ENCODE assay signal across 1 cellular context in the genomic region with DNA sequence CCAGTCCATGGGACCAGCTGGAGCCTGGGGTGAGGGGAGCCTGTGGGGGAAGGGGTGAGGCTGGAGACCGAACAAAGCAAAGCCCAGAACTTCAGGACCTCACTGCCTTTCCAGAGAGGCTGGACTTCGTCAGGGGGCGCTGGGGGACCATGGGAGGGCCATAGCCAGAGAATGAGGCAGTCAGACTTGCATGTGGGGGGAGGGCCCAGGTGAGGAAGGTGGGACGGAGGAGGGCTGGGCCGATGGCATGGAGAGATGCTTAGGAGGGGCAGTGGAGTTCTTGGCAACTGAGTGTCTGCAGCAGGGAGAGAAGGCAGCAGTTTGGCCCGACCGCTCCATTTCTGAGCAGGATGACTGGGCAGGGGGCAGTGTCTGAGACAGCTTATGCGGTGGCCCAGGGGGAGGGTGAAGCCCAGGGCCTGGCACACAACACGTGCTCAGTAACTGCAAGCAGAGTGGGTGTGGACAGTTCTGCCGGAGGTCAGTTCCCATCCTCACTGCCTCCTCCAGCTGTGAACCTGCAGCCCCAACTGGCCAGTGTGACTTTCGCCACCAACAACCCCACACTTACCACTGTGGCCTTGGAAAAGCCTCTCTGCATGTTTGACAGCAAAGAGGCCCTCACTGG.
TF ChIP-seq lines count a peak whose summit lies in the region.

No MANE protein-coding gene starts in this region.

TF ChIP-seq in HepG2, 621 proteins besides CTCF, POLR2A, EP300 and RAD21 (continued from another document and continues in another):
- TF ChIP-seq ZNF281 (CRISPR knock-in tag; IDR thresholded peaks at IDR 0.05; ENCODE audit: borderline replicate concordance) (peak; percentile 74; the same call in 1 of the 2 replicates), MTF1 (CRISPR knock-in tag; IDR thresholded peaks at IDR 0.05) (no peak), XRCC5 (optimal IDR thresholded peaks at IDR 0.05; ENCODE audit: low read length) (no peak), TBX2 (CRISPR knock-in tag; IDR thresholded peaks at IDR 0.05; ENCODE audit: borderline replicate concordance) (peak; percentile 46; the same call in 1 of the 2 replicates), ZNF101 (CRISPR knock-in tag; IDR thresholded peaks at IDR 0.05; ENCODE audit: borderline replicate concordance, low read depth) (no peak), FLYWCH1 (CRISPR knock-in tag; IDR thresholded peaks at IDR 0.05) (0 out of 2 replicates have a peak, but pooled peaks have one; percentile 4), ZBTB26 (CRISPR knock-in tag; IDR thresholded peaks at IDR 0.05; ENCODE audit: borderline replicate concordance) (0 out of 2 replicates have a peak, but pooled peaks have one; percentile 38), YEATS4 (CRISPR knock-in tag; IDR thresholded peaks at IDR 0.05; ENCODE audit: borderline replicate concordance) (no peak), HNRNPL (IDR thresholded peaks at IDR 0.05; ENCODE audit: low read depth, low read length) (peak; percentile 78), BCL6 (CRISPR knock-in tag; IDR thresholded peaks at IDR 0.05) (peak; percentile 23; the same call in 1 of the 2 replicates), MED1 (CRISPR knock-in tag; IDR thresholded peaks at IDR 0.05) (peak; percentile 31; the same call in 1 of the 2 replicates), ZNF274 (CRISPR knock-in tag; IDR thresholded peaks at IDR 0.05) (peak; percentile 49; the same call in 1 of the 2 replicates), DMAP1 (CRISPR knock-in tag; IDR thresholded peaks at IDR 0.05) (peak; percentile 43; the same call in 1 of the 2 replicates), NCOA1 (CRISPR knock-in tag; IDR thresholded peaks at IDR 0.05) (no peak), NONO (IDR thresholded peaks at IDR 0.05) (no peak), NONO (CRISPR knock-in tag; conservative IDR thresholded peaks at IDR 0.05) (peak; percentile 58; the same call in 1 of the 2 replicates), ZNF292 (CRISPR knock-in tag; IDR thresholded peaks at IDR 0.05; ENCODE audit: borderline replicate concordance, low read depth) (peak; percentile 13; the same call in 1 of the 2 replicates), PREB (CRISPR knock-in tag; IDR thresholded peaks at IDR 0.05) (no peak), ZBED4 (CRISPR knock-in tag; IDR thresholded peaks at IDR 0.05; ENCODE audit: borderline replicate concordance) (0 out of 2 replicates have a peak, but pooled peaks have one; percentile 27), ZNF512 (CRISPR knock-in tag; IDR thresholded peaks at IDR 0.05) (0 out of 2 replicates have a peak, but pooled peaks have one; percentile 31), FOSL1 (CRISPR knock-in tag; IDR thresholded peaks at IDR 0.05; ENCODE audit: borderline replicate concordance) (no peak), ZEB1 (IDR thresholded peaks at IDR 0.05; ENCODE audit: insufficient replicate concordance, low read depth) (peak; percentile 68), ZSCAN21 (CRISPR knock-in tag; IDR thresholded peaks at IDR 0.05; ENCODE audit: borderline replicate concordance) (no peak)
- TF ChIP-seq, protein P1, sequence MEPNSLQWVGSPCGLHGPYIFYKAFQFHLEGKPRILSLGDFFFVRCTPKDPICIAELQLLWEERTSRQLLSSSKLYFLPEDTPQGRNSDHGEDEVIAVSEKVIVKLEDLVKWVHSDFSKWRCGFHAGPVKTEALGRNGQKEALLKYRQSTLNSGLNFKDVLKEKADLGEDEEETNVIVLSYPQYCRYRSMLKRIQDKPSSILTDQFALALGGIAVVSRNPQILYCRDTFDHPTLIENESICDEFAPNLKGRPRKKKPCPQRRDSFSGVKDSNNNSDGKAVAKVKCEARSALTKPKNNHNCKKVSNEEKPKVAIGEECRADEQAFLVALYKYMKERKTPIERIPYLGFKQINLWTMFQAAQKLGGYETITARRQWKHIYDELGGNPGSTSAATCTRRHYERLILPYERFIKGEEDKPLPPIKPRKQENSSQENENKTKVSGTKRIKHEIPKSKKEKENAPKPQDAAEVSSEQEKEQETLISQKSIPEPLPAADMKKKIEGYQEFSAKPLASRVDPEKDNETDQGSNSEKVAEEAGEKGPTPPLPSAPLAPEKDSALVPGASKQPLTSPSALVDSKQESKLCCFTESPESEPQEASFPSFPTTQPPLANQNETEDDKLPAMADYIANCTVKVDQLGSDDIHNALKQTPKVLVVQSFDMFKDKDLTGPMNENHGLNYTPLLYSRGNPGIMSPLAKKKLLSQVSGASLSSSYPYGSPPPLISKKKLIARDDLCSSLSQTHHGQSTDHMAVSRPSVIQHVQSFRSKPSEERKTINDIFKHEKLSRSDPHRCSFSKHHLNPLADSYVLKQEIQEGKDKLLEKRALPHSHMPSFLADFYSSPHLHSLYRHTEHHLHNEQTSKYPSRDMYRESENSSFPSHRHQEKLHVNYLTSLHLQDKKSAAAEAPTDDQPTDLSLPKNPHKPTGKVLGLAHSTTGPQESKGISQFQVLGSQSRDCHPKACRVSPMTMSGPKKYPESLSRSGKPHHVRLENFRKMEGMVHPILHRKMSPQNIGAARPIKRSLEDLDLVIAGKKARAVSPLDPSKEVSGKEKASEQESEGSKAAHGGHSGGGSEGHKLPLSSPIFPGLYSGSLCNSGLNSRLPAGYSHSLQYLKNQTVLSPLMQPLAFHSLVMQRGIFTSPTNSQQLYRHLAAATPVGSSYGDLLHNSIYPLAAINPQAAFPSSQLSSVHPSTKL (CRISPR knock-in tag; IDR thresholded peaks at IDR 0.05) = peak; percentile 25; the same call in 1 of the 2 replicates
- TF ChIP-seq, protein P2, sequence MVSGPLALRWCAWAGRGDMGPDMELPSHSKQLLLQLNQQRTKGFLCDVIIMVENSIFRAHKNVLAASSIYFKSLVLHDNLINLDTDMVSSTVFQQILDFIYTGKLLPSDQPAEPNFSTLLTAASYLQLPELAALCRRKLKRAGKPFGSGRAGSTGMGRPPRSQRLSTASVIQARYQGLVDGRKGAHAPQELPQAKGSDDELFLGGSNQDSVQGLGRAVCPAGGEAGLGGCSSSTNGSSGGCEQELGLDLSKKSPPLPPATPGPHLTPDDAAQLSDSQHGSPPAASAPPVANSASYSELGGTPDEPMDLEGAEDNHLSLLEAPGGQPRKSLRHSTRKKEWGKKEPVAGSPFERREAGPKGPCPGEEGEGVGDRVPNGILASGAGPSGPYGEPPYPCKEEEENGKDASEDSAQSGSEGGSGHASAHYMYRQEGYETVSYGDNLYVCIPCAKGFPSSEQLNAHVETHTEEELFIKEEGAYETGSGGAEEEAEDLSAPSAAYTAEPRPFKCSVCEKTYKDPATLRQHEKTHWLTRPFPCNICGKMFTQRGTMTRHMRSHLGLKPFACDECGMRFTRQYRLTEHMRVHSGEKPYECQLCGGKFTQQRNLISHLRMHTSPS (CRISPR knock-in tag; IDR thresholded peaks at IDR 0.05; ENCODE audit: low read depth) = peak; percentile 84
- TF ChIP-seq, protein P3, sequence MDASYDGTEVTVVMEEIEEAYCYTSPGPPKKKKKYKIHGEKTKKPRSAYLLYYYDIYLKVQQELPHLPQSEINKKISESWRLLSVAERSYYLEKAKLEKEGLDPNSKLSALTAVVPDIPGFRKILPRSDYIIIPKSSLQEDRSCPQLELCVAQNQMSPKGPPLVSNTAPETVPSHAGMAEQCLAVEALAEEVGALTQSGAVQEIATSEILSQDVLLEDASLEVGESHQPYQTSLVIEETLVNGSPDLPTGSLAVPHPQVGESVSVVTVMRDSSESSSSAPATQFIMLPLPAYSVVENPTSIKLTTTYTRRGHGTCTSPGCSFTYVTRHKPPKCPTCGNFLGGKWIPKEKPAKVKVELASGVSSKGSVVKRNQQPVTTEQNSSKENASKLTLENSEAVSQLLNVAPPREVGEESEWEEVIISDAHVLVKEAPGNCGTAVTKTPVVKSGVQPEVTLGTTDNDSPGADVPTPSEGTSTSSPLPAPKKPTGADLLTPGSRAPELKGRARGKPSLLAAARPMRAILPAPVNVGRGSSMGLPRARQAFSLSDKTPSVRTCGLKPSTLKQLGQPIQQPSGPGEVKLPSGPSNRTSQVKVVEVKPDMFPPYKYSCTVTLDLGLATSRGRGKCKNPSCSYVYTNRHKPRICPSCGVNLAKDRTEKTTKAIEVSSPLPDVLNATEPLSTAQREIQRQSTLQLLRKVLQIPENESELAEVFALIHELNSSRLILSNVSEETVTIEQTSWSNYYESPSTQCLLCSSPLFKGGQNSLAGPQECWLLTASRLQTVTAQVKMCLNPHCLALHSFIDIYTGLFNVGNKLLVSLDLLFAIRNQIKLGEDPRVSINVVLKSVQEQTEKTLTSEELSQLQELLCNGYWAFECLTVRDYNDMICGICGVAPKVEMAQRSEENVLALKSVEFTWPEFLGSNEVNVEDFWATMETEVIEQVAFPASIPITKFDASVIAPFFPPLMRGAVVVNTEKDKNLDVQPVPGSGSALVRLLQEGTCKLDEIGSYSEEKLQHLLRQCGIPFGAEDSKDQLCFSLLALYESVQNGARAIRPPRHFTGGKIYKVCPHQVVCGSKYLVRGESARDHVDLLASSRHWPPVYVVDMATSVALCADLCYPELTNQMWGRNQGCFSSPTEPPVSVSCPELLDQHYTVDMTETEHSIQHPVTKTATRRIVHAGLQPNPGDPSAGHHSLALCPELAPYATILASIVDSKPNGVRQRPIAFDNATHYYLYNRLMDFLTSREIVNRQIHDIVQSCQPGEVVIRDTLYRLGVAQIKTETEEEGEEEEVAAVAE (CRISPR knock-in tag; IDR thresholded peaks at IDR 0.05; ENCODE audit: borderline replicate concordance) = 0 out of 2 replicates have a peak, but pooled peaks have one; percentile 38
- TF ChIP-seq, protein P4, sequence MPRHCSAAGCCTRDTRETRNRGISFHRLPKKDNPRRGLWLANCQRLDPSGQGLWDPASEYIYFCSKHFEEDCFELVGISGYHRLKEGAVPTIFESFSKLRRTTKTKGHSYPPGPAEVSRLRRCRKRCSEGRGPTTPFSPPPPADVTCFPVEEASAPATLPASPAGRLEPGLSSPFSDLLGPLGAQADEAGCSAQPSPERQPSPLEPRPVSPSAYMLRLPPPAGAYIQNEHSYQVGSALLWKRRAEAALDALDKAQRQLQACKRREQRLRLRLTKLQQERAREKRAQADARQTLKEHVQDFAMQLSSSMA (CRISPR knock-in tag; IDR thresholded peaks at IDR 0.05) = peak; percentile 54; the same call in 1 of the 2 replicates
